17 cellular contexts compared by ENCODE assay signal in genomic region chr12:90896164-90896563, GRCh38. TPM values are rescaled to one million over a fixed set of nuclear protein-coding genes. Genes with fewer than 3 reads are reported as not detected.
A peak's percentile ranks its signal among the peaks of the same experiment; 100 is the strongest.
DNase-seq lines count a peak whose midpoint lies in the region; ATAC-seq and TF ChIP-seq lines count a peak whose summit lies in the region.
"Had no signal": no experiment of that assay in that cellular context is flagged by ENCODE, and none has a peak within 500 bp of the region (broad histone marks: within the 10 kb centered on the region; RNA-seq: fewer than 3 reads in every experiment).

No MANE protein-coding gene starts in this region.

- no peaks in the 10 kb centered on the region for H3K27me3 ChIP-seq in foreskin keratinocyte
- H3K27me3 ChIP-seq: gastroesophageal sphincter had no signal

- H3K4me3 ChIP-seq in astrocyte of the cerebellum (ENCODE audit: low read depth, low read length) = no peak overlapping the region
- H3K4me3 ChIP-seq: gastroesophageal sphincter had no signal

- DNase-seq in HK-2 (ENCODE audit: unreplicated experiment) (peak; percentile 14), astrocyte of the cerebellum (ENCODE audit: low read depth) (peak; percentile 27), foreskin keratinocyte (peak; percentile 82 to 92), NCI-H1694 (lab: John Stamatoyannopoulos, UW) (no peak), left colon (no peak), OCI-M2 (lab: John Stamatoyannopoulos, UW; ENCODE audit: unreplicated experiment) (no peak), iPS-NIHi7 (ENCODE audit: extremely low spot score) (no peak)
- DNase-seq: activated CD8-positive, alpha-beta T cell treated with anti-CD3 and anti-CD28 coated beads for 36 hours; activated naive CD4-positive, alpha-beta T cell treated with Interleukin-2 at 50 U/mL for 16 hours; DMS 273 treated with DMSO at 0.1 percent for 48 hours; MM.1S; NCI-H2171; stimulated activated CD4-positive, alpha-beta T cell treated with anti-CD3 and anti-CD28 coated beads, Interleukin-12 subunit alpha, Interleukin-12 subunit beta, amount 100 ng/mL, for 4 hours had no signal

- peaks cover 46% of the 10 kb centered on the region for H3K4me1 ChIP-seq in foreskin keratinocyte
- H3K4me1 ChIP-seq: gastroesophageal sphincter had no signal

- ATAC-seq in foreskin keratinocyte (peak; percentile 70), left colon (no peak)
- ATAC-seq: activated CD8-positive, alpha-beta T cell treated with anti-CD3 and anti-CD28 coated beads for 36 hours; gastroesophageal sphincter had no signal

- in situ Hi-C loops in astrocyte of the cerebellum (cut with HindIII; ENCODE audit: low sequenced_read_pairs) = no loop called here

- no peak for TF ChIP-seq CTCF in astrocyte of the cerebellum (IDR thresholded peaks at IDR 0.05; ENCODE audit: low read depth, low read length, missing control alignments)
- TF ChIP-seq CTCF in foreskin keratinocyte (conservative IDR thresholded peaks at IDR 0.05) = no peak

- intact Hi-C loops in left colon (cut with DNase I, micrococcal nuclease) = no loop called here

- H3K27ac ChIP-seq in foreskin keratinocyte = no peak overlapping the region
- H3K27ac ChIP-seq: gastroesophageal sphincter had no signal

RNA-seq across cellular contexts. Expression of gene CCER1, which starts 58.8 kb away (rescaled TPM):
- total RNA-seq in foreskin keratinocyte (not detected in 2 replicates), left colon (not detected)
- polyA plus RNA-seq in foreskin keratinocyte = not detected in 2 replicates
- total RNA-seq: activated CD8-positive, alpha-beta T cell treated with anti-CD3 and anti-CD28 coated beads for 36 hours; cerebellum; gastroesophageal sphincter; OCI-LY7 had no signal
- polyA plus RNA-seq: thymus had no signal

Comparison
In these comparisons a context has a peak if more than half of its experiments do, and no peak if none do; other contexts are left out.
1. DNase-seq: peak in HK-2 (single experiment), astrocyte of the cerebellum (single experiment) and foreskin keratinocyte (2 of 2); none in NCI-H1694 (single experiment), left colon (0 of 2), OCI-M2 (single experiment) and iPS-NIHi7 (single experiment).